Comparison of ENCODE assay signal across 24 cellular contexts in the genomic region with DNA sequence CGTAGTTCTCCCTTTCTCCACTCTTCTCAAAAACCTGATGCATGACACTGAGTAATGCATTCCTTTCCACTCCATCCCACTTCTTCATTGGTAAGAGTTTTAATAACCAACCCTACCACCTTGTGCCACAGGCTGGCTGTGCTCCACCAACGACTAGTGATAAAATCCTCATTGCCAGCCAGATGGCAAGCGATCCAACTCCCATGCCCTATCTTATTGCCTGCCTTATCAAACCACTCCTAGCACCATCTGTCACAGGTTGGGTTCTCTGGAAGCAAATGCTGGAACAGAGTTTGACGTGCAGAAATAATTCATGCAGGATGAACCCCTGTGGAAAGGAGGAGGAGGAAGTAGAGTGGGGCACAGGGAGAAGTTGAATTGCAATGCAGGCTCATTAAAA.
"Had no signal": no experiment of that assay in that cellular context is flagged by ENCODE, and none has a peak within 500 bp of the region (broad histone marks: within the 10 kb centered on the region; RNA-seq: fewer than 3 reads in every experiment).

No MANE protein-coding gene starts in this region.

- H3K27ac ChIP-seq: adrenal gland, ascending aorta, coronary artery, esophagus muscularis mucosa, hepatocyte, neutrophil, ovary, psoas muscle, right atrium auricular region, uterus, VCaP had no signal

- H3K4me3 ChIP-seq: adrenal gland, ascending aorta, coronary artery, esophagus muscularis mucosa, hepatocyte, ovary, psoas muscle, right atrium auricular region, uterus had no signal

- DNase-seq: activated CD4-positive, alpha-beta T cell treated with anti-CD3 and anti-CD28 coated beads, Interleukin-2, amount 10 ng/mL, durations not matched to agents 24 days and 14 days; activated CD8-positive, alpha-beta T cell treated with anti-CD3 and anti-CD28 coated beads, Interleukin-2, amount 10 ng/mL, durations not matched to agents 7 days and 5 days; activated gamma-delta T cell treated with Interleukin-2 at 50 U/mL for 16 hours; activated T-cell treated with anti-CD3 and anti-CD28 coated beads, Interleukin-2, amount 50 U/mL, for 1 hour; adrenal gland; central memory CD4-positive, alpha-beta T cell; glutamatergic neuron; immature natural killer cell; left ventricle myocardium superior; mammary epithelial cell; midbrain; ovary; psoas muscle; uterus had no signal

- ATAC-seq: activated CD4-positive, CD25-positive, alpha-beta regulatory T cell treated with anti-CD3 and anti-CD28 coated beads, Interleukin-2, amount 50 U/mL, for 24 hours; activated CD8-positive, alpha-beta T cell treated with anti-CD3 and anti-CD28 coated beads, Interleukin-2, amount 10 ng/mL, durations not matched to agents 7 days and 5 days; left ventricle myocardium superior; psoas muscle; stimulated activated memory B cell treated with anti-CD40 and anti-IgM and Interleukin-4, amounts not matched to agents 10 μg/mL and 1 μg/mL and 100 μg/mL, for 72 hours had no signal

- H3K4me1 ChIP-seq: adrenal gland, ascending aorta, esophagus muscularis mucosa, psoas muscle, right atrium auricular region, uterus had no signal

- H3K27me3 ChIP-seq: adrenal gland, ascending aorta, esophagus muscularis mucosa, hepatocyte, neutrophil, ovary, right atrium auricular region, uterus had no signal

- FAIRE-seq: frontal cortex had no signal

- H3K9me3 ChIP-seq: adrenal gland, ascending aorta, esophagus muscularis mucosa, neutrophil, ovary, psoas muscle, right atrium auricular region, uterus had no signal

- H3K36me3 ChIP-seq: adrenal gland, ascending aorta, esophagus muscularis mucosa, neutrophil, ovary, right atrium auricular region, uterus had no signal
